ENCODE assay signal across 22 cellular contexts in genomic region chr11:47488111-47488510, GRCh38. TPM values are rescaled to one million over a fixed set of nuclear protein-coding genes. Genes with fewer than 3 reads are reported as not detected.
DNase-seq lines count a peak whose midpoint lies in the region; ATAC-seq, FAIRE-seq and TF ChIP-seq lines count a peak whose summit lies in the region.
"Had no signal": no experiment of that assay in that cellular context is flagged by ENCODE, and none has a peak within 500 bp of the region (broad histone marks: within the 10 kb centered on the region; RNA-seq: fewer than 3 reads in every experiment).

No MANE protein-coding gene starts in this region.

- H3K9ac ChIP-seq in K562 (ENCODE audit: insufficient read depth in 1 of 2, low read depth in 2 of 2, low read length in 2 of 2) = no peak overlapping the region
- H3K9ac ChIP-seq in mesenchymal stem cell (ENCODE audit: low read length) = no peak overlapping the region
- no peak overlapping the region for H3K9ac ChIP-seq in H9 (ENCODE audit: extremely low read depth, insufficient read length, low read length)
- H3K9ac ChIP-seq: SK-N-SH had no signal

- H3T11ph ChIP-seq in H9 (ENCODE audit: low read length) = no peak overlapping the region

- H3K79me2 ChIP-seq in K562 (ENCODE audit: control insufficient read depth, insufficient read depth, low read length) (peaks cover 44% of the 10 kb centered on the region), H9 (ENCODE audit: insufficient read depth, low read length) (no peaks in the 10 kb centered on the region)

- H2AFZ ChIP-seq in K562 (ENCODE audit: low read depth, low read length) = no peak overlapping the region
- no peak overlapping the region for H2AFZ ChIP-seq in mesenchymal stem cell (ENCODE audit: low read depth, low read length)
- no peak overlapping the region for H2AFZ ChIP-seq in H9 (ENCODE audit: low read length)

- H3K27me3 ChIP-seq in K562 (ENCODE audit: control insufficient read depth in 2 of 2, insufficient read depth in 2 of 2, low read length in 2 of 2) (no peaks in the 10 kb centered on the region), mesenchymal stem cell (ENCODE audit: control insufficient read depth in 1 of 2, insufficient read depth in 1 of 2, low read length in 2 of 2) (no peaks in the 10 kb centered on the region), H9 (ENCODE audit: insufficient read depth, low read length) (no peaks in the 10 kb centered on the region), Peyer's patch (no peaks in the 10 kb centered on the region)
- H3K27me3 ChIP-seq: brain microvascular endothelial cell, tibial nerve had no signal

- peaks cover 72% of the 10 kb centered on the region for H3K36me3 ChIP-seq in K562 (ENCODE audit: control insufficient read depth, insufficient read depth, low read length)
- peaks cover 37 to 60% of the 10 kb centered on the region in 2 experiments for H3K36me3 ChIP-seq in mesenchymal stem cell (ENCODE audit: control insufficient read depth in 1 of 2, insufficient read depth in 2 of 2, low read depth in 1 of 2, low read length in 2 of 2)
- H3K36me3 ChIP-seq in Peyer's patch = peaks cover 0 to 55% (median 0%) of the 10 kb centered on the region in 3 donors

- H3K4ac ChIP-seq in mesenchymal stem cell (ENCODE audit: low read depth in 1 of 2, low read length in 2 of 2) (no peak overlapping the region), H9 (ENCODE audit: low read depth, low read length) (no peak overlapping the region)

- no peak overlapping the region for H2BK12ac ChIP-seq in mesenchymal stem cell (ENCODE audit: low read length in 2 of 2)
- H2BK12ac ChIP-seq in H9 (ENCODE audit: insufficient read length, low read depth, low read length) = no peak overlapping the region

- BruUV-seq in K562 (replicated peaks; lab: Mats Ljungman, UMichigan) = no TSS peak

- POLR2A ChIA-PET in K562 (lab: Yijun Ruan, JAX) = interaction anchor here (1.9 kb wide), 2 partner anchors 9 to 10 kb away, joined by 5 to 7 read pairs; no protein-coding TSS in a partner anchor

- in situ Hi-C loops in K562 (cut with MboI) = no loop called here

- no peak overlapping the region for H3K14ac ChIP-seq in mesenchymal stem cell (ENCODE audit: low read length in 2 of 2)
- no peak overlapping the region for H3K14ac ChIP-seq in H9 (ENCODE audit: insufficient read depth, low read length)

- H3K9me3 Mint-ChIP-seq in activated T-cell treated with anti-CD3 and anti-CD28 coated beads, Interleukin-2, amount 50 U/mL, for 72 hours = no peaks in the 10 kb centered on the region
- H3K9me3 Mint-ChIP-seq in type B pancreatic cell = no peaks in the 10 kb centered on the region
- no peaks in the 10 kb centered on the region for H3K9me3 Mint-ChIP-seq in H9
- H3K9me3 Mint-ChIP-seq: CD4-positive, alpha-beta memory T cell; immature natural killer cell had no signal

- H2BK20ac ChIP-seq in H9 (ENCODE audit: low read depth, low read length, poor library complexity, severe bottlenecking) = no peak overlapping the region

- no peaks in the 10 kb centered on the region for H4K20me1 ChIP-seq in K562 (replicated peaks; ENCODE audit: control insufficient read depth, insufficient read depth, low read length)
- H4K20me1 ChIP-seq in H9 (ENCODE audit: control insufficient read depth, insufficient read depth, insufficient read length) = no peaks in the 10 kb centered on the region

- peaks cover 0 to 13% of the 10 kb centered on the region in 2 experiments; a peak in 2 of 5 replicates for H3K4me1 ChIP-seq in K562 (replicated peaks in 1 of 2; ENCODE audit: control insufficient read depth in 2 of 2, insufficient read depth in 2 of 2, low read length in 2 of 2)
- no peaks in the 10 kb centered on the region for H3K4me1 ChIP-seq in mesenchymal stem cell (ENCODE audit: control insufficient read depth, insufficient read depth, low read depth, low read length)
- H3K4me1 ChIP-seq in H9 (ENCODE audit: insufficient read depth, low read length) = no peaks in the 10 kb centered on the region
- peaks cover 0 to 8% (median 0%) of the 10 kb centered on the region in 4 donors for H3K4me1 ChIP-seq in Peyer's patch

- H3K27ac ChIP-seq in K562 (ENCODE audit: extremely low read depth, low read depth, low read length) = peak overlapping the region; percentile 41; the same call in 1 of the 3 replicates
- H3K27ac ChIP-seq in mesenchymal stem cell (ENCODE audit: low read length, poor library complexity, severe bottlenecking) = no peak overlapping the region
- H3K27ac ChIP-seq in H9 (ENCODE audit: insufficient read length, low read depth, low read length) = no peak overlapping the region
- no peak overlapping the region for H3K27ac ChIP-seq in Peyer's patch
- H3K27ac ChIP-seq: brain microvascular endothelial cell had no signal

- H4K8ac ChIP-seq in mesenchymal stem cell (ENCODE audit: low read length) (no peak overlapping the region), H9 (replicated peaks; ENCODE audit: insufficient read length, low read depth, low read length) (no peak overlapping the region)

- WGBS in K562 (ENCODE audit: insufficient coverage, low coverage, missing lambda C conversion rate) = 91% methylated on average over 3 of the region's 3 CpGs
- 81% methylated on average over 3 of the region's 3 CpGs for WGBS in mesenchymal stem cell
- WGBS in H9 (ENCODE audit: extremely low coverage, insufficient read length, low lambda C conversion rate) = no CpG with 5 or more reads among the region's 3 CpGs

- H3K9me3 ChIP-seq in K562 (replicated peaks; ENCODE audit: control insufficient read depth, insufficient read depth, low read depth, low read length) (no peaks in the 10 kb centered on the region), mesenchymal stem cell (ENCODE audit: control insufficient read depth, low read length) (no peaks in the 10 kb centered on the region), H9 (ENCODE audit: control insufficient read depth, low read depth, low read length) (no peaks in the 10 kb centered on the region), Peyer's patch (no peaks in the 10 kb centered on the region)
- H3K9me3 ChIP-seq: SK-N-SH, tibial nerve had no signal

- no peak for FAIRE-seq in K562 (lab: Jason Lieb, UNC)
- FAIRE-seq: TTC549 had no signal

- H2AK5ac ChIP-seq in mesenchymal stem cell (ENCODE audit: low read length, severe bottlenecking) = no peak overlapping the region
- no peak overlapping the region for H2AK5ac ChIP-seq in H9 (ENCODE audit: insufficient read length, low read length)

- TF ChIP-seq POLR2A in K562 (conservative IDR thresholded peaks at IDR 0.05) (no peak), Peyer's patch (IDR thresholded peaks at IDR 0.05) (no peak)

- ATAC-seq in activated T-cell treated with anti-CD3 and anti-CD28 coated beads, Interleukin-2, amount 50 U/mL, for 72 hours (replicated peaks in 1 of 2) = no peak
- no peak for ATAC-seq in K562

- CTCF ChIA-PET in K562 (lab: Yijun Ruan, JAX; ENCODE audit: low intra/inter-chr PET ratio) = no interaction called here

- TF ChIP-seq CTCF in K562 (IDR thresholded peaks at IDR 0.05 in 2 of 3, conservative IDR thresholded peaks at IDR 0.05 in 1 of 3; ENCODE audit: insufficient read depth in 2 of 3, low read depth in 1 of 3, low read length in 3 of 3) (no peak), type B pancreatic cell (conservative IDR thresholded peaks at IDR 0.05) (no peak), H9 (conservative IDR thresholded peaks at IDR 0.05) (no peak), Peyer's patch (IDR thresholded peaks at IDR 0.05) (no peak)

- H3K56ac ChIP-seq in H9 (ENCODE audit: insufficient read length, low read depth, low read length) = no peak overlapping the region

- H3K36me3 Mint-ChIP-seq in activated T-cell treated with anti-CD3 and anti-CD28 coated beads, Interleukin-2, amount 50 U/mL, for 72 hours (ENCODE audit: insufficient read depth in 2 of 2) = peaks cover 6 to 33% of the 10 kb centered on the region in 2 donors
- peaks cover 33% of the 10 kb centered on the region for H3K36me3 Mint-ChIP-seq in type B pancreatic cell
- H3K36me3 Mint-ChIP-seq in H9 (ENCODE audit: insufficient read depth in 1 of 3, low read depth in 3 of 3) = peaks cover 33 to 61% (median 49%) of the 10 kb centered on the region in 3 experiments; a peak in 6 of 7 replicates

- no peak for TF ChIP-seq EP300 in K562 (IDR thresholded peaks at IDR 0.05; ENCODE audit: low read length)

- intact Hi-C loops in K562 (cut with micrococcal nuclease) = loop anchor here (10.0 kb wide), 1 partner anchor 127 kb away; no protein-coding TSS in a partner anchor

- H3K18ac ChIP-seq in mesenchymal stem cell (ENCODE audit: low read depth in 1 of 2, low read length in 2 of 2) (no peak overlapping the region), H9 (ENCODE audit: insufficient read length, low read depth, low read length) (no peak overlapping the region)

- no peak for DNase-seq in activated T-cell treated with anti-CD3 and anti-CD28 coated beads, Interleukin-2, amount 50 U/mL, for 72 hours
- no peak for DNase-seq in activated T-cell treated with anti-CD3 and anti-CD28 coated beads, Interleukin-2, amount 50 U/mL, for 1 hour
- no peak for DNase-seq in K562 (ENCODE audit: extremely low read depth in 1 of 4, low spot score in 3 of 4)
- peak; percentile 73 for DNase-seq in mesenchymal stem cell
- no peak for DNase-seq in type B pancreatic cell (ENCODE audit: extremely low spot score, unreplicated experiment)
- DNase-seq in NAMALWA (ENCODE audit: low spot score) = no peak
- DNase-seq in H9 = no peak
- no peak for DNase-seq in Peyer's patch
- DNase-seq: activated CD4-positive, alpha-beta T cell treated with anti-CD3 and anti-CD28 coated beads, Interleukin-2, amount 50 U/mL, for 48 hours; activated effector memory CD4-positive, alpha-beta T cell treated with anti-CD3 and anti-CD28 coated beads, Interleukin-2, amount 50 U/mL, for 16 hours; brain microvascular endothelial cell; CD4-positive, alpha-beta memory T cell; dermis blood vessel endothelial cell; immature natural killer cell; NCI-H1048; NCI-H2107; SK-N-SH had no signal

- no peaks in the 10 kb centered on the region for H3K9me1 ChIP-seq in K562 (ENCODE audit: control insufficient read depth, insufficient read depth, low read length)

- no peak for TF ChIP-seq RAD21 in K562 (CRISPR knock-in tag; conservative IDR thresholded peaks at IDR 0.05 in 1 of 2, IDR thresholded peaks at IDR 0.05 in 1 of 2)

- H3K79me1 ChIP-seq in mesenchymal stem cell (replicated peaks; ENCODE audit: low read length, poor library complexity, severe bottlenecking) (peaks cover 17% of the 10 kb centered on the region), H9 (ENCODE audit: insufficient read depth, low read depth, low read length, poor library complexity, severe bottlenecking) (peaks cover 9% of the 10 kb centered on the region)

- H3K4me3 Mint-ChIP-seq in activated T-cell treated with anti-CD3 and anti-CD28 coated beads, Interleukin-2, amount 50 U/mL, for 72 hours = no peak overlapping the region
- H3K4me3 Mint-ChIP-seq in type B pancreatic cell (no peak overlapping the region), H9 (no peak overlapping the region)
- H3K4me3 Mint-ChIP-seq: CD4-positive, alpha-beta memory T cell; immature natural killer cell had no signal

- H3K23ac ChIP-seq in mesenchymal stem cell (ENCODE audit: low read length in 2 of 2) = no peak overlapping the region
- H3K23ac ChIP-seq in H9 (ENCODE audit: insufficient read length, low read depth, low read length) = no peak overlapping the region

- peak overlapping the region; percentile 67 for H3K27ac Mint-ChIP-seq in activated T-cell treated with anti-CD3 and anti-CD28 coated beads, Interleukin-2, amount 50 U/mL, for 72 hours
- H3K27ac Mint-ChIP-seq in type B pancreatic cell (peak overlapping the region; percentile 10), H9 (peak overlapping the region in 1 of 3 experiments; percentile 46; a peak in 2 of 7 replicates)

- H4K91ac ChIP-seq in mesenchymal stem cell (ENCODE audit: low read length) (no peak overlapping the region), H9 (ENCODE audit: insufficient read length, low read depth, low read length) (no peak overlapping the region)

- no peak overlapping the region for H2BK5ac ChIP-seq in mesenchymal stem cell (ENCODE audit: low read depth, low read length, poor library complexity, severe bottlenecking)
- no peak overlapping the region for H2BK5ac ChIP-seq in H9 (ENCODE audit: insufficient read length, low read length)

- no peak overlapping the region for H2BK120ac ChIP-seq in mesenchymal stem cell (ENCODE audit: low read depth, low read length)
- no peak overlapping the region for H2BK120ac ChIP-seq in H9 (ENCODE audit: low read depth, low read length, poor library complexity, severe bottlenecking)

- H3K23me2 ChIP-seq in H9 (ENCODE audit: insufficient read length, low read depth, low read length, poor library complexity, severe bottlenecking) = no peaks in the 10 kb centered on the region

- H3K4me1 Mint-ChIP-seq in activated T-cell treated with anti-CD3 and anti-CD28 coated beads, Interleukin-2, amount 50 U/mL, for 72 hours (ENCODE audit: low read depth) = peaks cover 25% of the 10 kb centered on the region
- H3K4me1 Mint-ChIP-seq in type B pancreatic cell (ENCODE audit: unreplicated experiment) (no peaks in the 10 kb centered on the region), H9 (no peaks in the 10 kb centered on the region)

- H2BK15ac ChIP-seq in mesenchymal stem cell (ENCODE audit: low read depth, poor library complexity, severe bottlenecking) (no peak overlapping the region), H9 (ENCODE audit: low read depth, low read length) (no peak overlapping the region)

- H3K4me3 ChIP-seq in K562 (no peak overlapping the region), mesenchymal stem cell (ENCODE audit: insufficient read depth in 1 of 2, low read depth in 1 of 2, low read length in 2 of 2) (no peak overlapping the region), Peyer's patch (no peak overlapping the region)
- H3K4me3 ChIP-seq: skin epidermis, tibial nerve had no signal

- H3K27me3 Mint-ChIP-seq in activated T-cell treated with anti-CD3 and anti-CD28 coated beads, Interleukin-2, amount 50 U/mL, for 72 hours (ENCODE audit: low read depth) = no peaks in the 10 kb centered on the region
- H3K27me3 Mint-ChIP-seq in type B pancreatic cell (no peaks in the 10 kb centered on the region), H9 (ENCODE audit: low read depth) (no peaks in the 10 kb centered on the region)
- H3K27me3 Mint-ChIP-seq: CD4-positive, alpha-beta memory T cell had no signal

- H3K4me2 ChIP-seq in K562 (ENCODE audit: insufficient read depth, low read length) = no peak overlapping the region
- H3K4me2 ChIP-seq in mesenchymal stem cell (ENCODE audit: low read length, poor library complexity, severe bottlenecking) = no peak overlapping the region
- H3K4me2 ChIP-seq in H9 (ENCODE audit: insufficient read depth, insufficient read length, low read length) = no peak overlapping the region
- H3K4me2 ChIP-seq: SK-N-SH had no signal

- no peak overlapping the region for H4K5ac ChIP-seq in H9 (ENCODE audit: insufficient read length, low read depth, low read length)

RNA-seq across cellular contexts. Expression of gene RAPSN, which starts 39.2 kb away (rescaled TPM):
- total RNA-seq in activated T-cell treated with anti-CD3 and anti-CD28 coated beads, Interleukin-2, amount 50 U/mL, for 72 hours = 1 to 10 TPM in 1 of 2 donors, under 1 TPM in 1; 0.77 to 1.3 TPM
- total RNA-seq in K562 (2011; cell fraction: chromatin; rRNA removed; ENCODE audit: low replicate concordance) = not detected in 2 replicates
- not detected in 2 replicates for total RNA-seq in K562 (2011; cell fraction: nucleolus; rRNA removed)
- not detected in 2 replicates for total RNA-seq in K562 (2011; cell fraction: nucleoplasm; rRNA removed)
- total RNA-seq in K562 (2014; rRNA removed) (not detected in 2 replicates), K562 (2014; rRNA removed; fragmentation: Illumina TruSeq; extraction: Trizol) (not detected in 2 replicates), K562 (2015; rRNA removed; fragmentation: Illumina TruSeq; extraction: Trizol) (0.11 TPM in 1 of 2 replicates, not detected in the other), K562 (2021) (0.13 TPM in 1 of 2 replicates, not detected in the other), type B pancreatic cell (ENCODE audit: low replicate concordance) (0.19 and 0.39 TPM in 2 replicates), H9 (2021) (0.48 TPM in 1 of 2 replicates, not detected in the other), Peyer's patch (under 1 TPM in 2 of 4 donors, not detected in 2; 0.54 to 0.76 TPM)
- polyA plus RNA-seq in K562 (2011; rRNA removed) (0.06 TPM in 1 of 2 replicates, not detected in the other), K562 (2014; fragmentation: Illumina TruSeq; extraction: Trizol) (not detected in 2 replicates), K562 (2014; fragmentation: Nextera tagmentation; extraction: Ambion mirVana) (not detected), K562 (2014; rRNA removed) (not detected in 2 replicates)
- polyA plus RNA-seq in K562 (2011; cell fraction: cytosol; rRNA removed) = 0.04 TPM in 1 of 2 replicates, not detected in the other
- not detected in 2 replicates for polyA plus RNA-seq in K562 (2011; cell fraction: nucleus; rRNA removed)
- polyA plus RNA-seq in K562 (2012) = 0.14 TPM in 1 of 2 replicates, not detected in the other
- polyA minus RNA-seq in K562 (2011; rRNA and poly(A)+ RNA removed) = not detected in 2 replicates
- not detected in 2 replicates for polyA minus RNA-seq in K562 (2011; cell fraction: cytosol; rRNA and poly(A)+ RNA removed)
- polyA minus RNA-seq in K562 (2011; cell fraction: nucleus; rRNA and poly(A)+ RNA removed) = not detected in 2 replicates
- polyA plus RNA-seq in mesenchymal stem cell (2013, experiment 1 of 2) = 0.32 TPM
- polyA plus RNA-seq in mesenchymal stem cell (2013, experiment 2 of 2) = 0.16 TPM
- total RNA-seq: epithelial cell of proximal tubule, glomerular endothelial cell had no signal
- polyA plus RNA-seq: CD4-positive, alpha-beta memory T cell; immature natural killer cell had no signal
